In the genomic region with DNA sequence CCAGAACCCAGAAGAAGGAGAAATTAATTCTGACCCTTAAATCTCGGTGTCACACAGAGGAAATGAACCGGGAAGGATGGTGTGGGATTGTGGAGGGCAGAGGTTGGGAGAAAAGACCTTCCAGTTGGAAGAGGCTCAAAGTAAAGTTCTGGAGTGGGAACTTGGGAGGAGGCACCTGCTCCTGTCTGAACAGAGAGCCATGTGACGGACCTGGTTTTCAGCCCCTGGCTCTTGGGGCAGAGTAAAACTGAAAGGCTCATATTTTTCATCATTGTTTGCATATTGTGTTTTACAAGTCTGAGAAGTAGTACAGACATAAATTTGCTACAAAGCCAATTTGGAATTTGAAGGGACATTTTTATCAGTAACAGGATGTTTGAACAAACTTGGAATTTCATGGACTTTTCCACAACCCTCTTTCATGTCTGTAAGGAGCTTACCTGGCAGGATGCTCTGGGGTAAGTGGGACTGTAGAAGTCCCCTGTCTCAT, we compare ENCODE assay signal across 15 cellular contexts. TPM values are rescaled to one million over a fixed set of nuclear protein-coding genes. Genes with fewer than 3 reads are reported as not detected.
A peak's percentile ranks its signal among the peaks of the same experiment; 100 is the strongest.
DNase-seq lines count a peak whose midpoint lies in the region; ATAC-seq and TF ChIP-seq lines count a peak whose summit lies in the region.
"Had no signal": no experiment of that assay in that cellular context is flagged by ENCODE, and none has a peak within 500 bp of the region (broad histone marks: within the 10 kb centered on the region; RNA-seq: fewer than 3 reads in every experiment).

No MANE protein-coding gene starts in this region.

- intact Hi-C loops in IMR-90 (cut with micrococcal nuclease) (no loop called here), body of pancreas (cut with DNase I) (no loop called here), stomach (cut with DNase I; ENCODE audit: low total_unique reads) (no loop called here), mammary epithelial cell (cut with micrococcal nuclease) (no loop called here)

- peak overlapping the region; percentile 54 for H2AFZ ChIP-seq in IMR-90 (replicated peaks; ENCODE audit: low read length, poor library complexity)
- no peak overlapping the region for H2AFZ ChIP-seq in mammary epithelial cell (ENCODE audit: low read depth, low read length)

- no peak for DNase-seq in IMR-90
- peak in 2 of 4 donors; percentile 27 to 69 for DNase-seq in body of pancreas
- no peak for DNase-seq in lung (ENCODE audit: low spot score)
- peak; percentile 36 for DNase-seq in stomach
- DNase-seq in hepatic stellate cell (ENCODE audit: low spot score): no peak
- no peak for DNase-seq in mammary epithelial cell
- DNase-seq: CD8-positive, alpha-beta T cell; DND-41; immature natural killer cell; NCI-H1048; T-cell had no signal

- no peak overlapping the region for H3K18ac ChIP-seq in IMR-90 (ENCODE audit: low read depth, low read length)

- no peak overlapping the region for H4K5ac ChIP-seq in IMR-90 (ENCODE audit: low read depth, low read length)

- H3K9ac ChIP-seq in IMR-90 (ENCODE audit: low read depth, low read length) (no peak overlapping the region), mammary epithelial cell (ENCODE audit: insufficient read depth, low read length) (no peak overlapping the region)

- H2AK5ac ChIP-seq in IMR-90 (ENCODE audit: low read depth, low read length): no peak overlapping the region

- H3K79me2 ChIP-seq in mammary epithelial cell (ENCODE audit: insufficient read depth, low read length): no peaks in the 10 kb centered on the region

- H3K4me1 ChIP-seq in IMR-90 (ENCODE audit: control insufficient read depth, insufficient read depth, low read length) (peaks cover 5% of the 10 kb centered on the region), body of pancreas (peaks cover 34% of the 10 kb centered on the region), lung (ENCODE audit: control insufficient read depth in 2 of 2, insufficient read depth in 2 of 2, low read length in 2 of 2) (peaks cover 0 to 12% of the 10 kb centered on the region in 2 donors), stomach (peaks cover 27 to 59% (median 46%) of the 10 kb centered on the region in 4 donors), mammary epithelial cell (ENCODE audit: insufficient read depth, low read length) (peaks cover under 1% of the 10 kb centered on the region)

- H3K36me3 ChIP-seq in IMR-90 (ENCODE audit: control insufficient read depth, insufficient read depth, low read length): no peaks in the 10 kb centered on the region
- H3K36me3 ChIP-seq in body of pancreas (replicated peaks in 1 of 2; ENCODE audit: insufficient read depth in 1 of 2, low read depth in 2 of 2): no peaks in the 10 kb centered on the region
- no peaks in the 10 kb centered on the region for H3K36me3 ChIP-seq in lung (ENCODE audit: control insufficient read depth in 2 of 2, insufficient read depth in 2 of 2, low read length in 2 of 2)
- H3K36me3 ChIP-seq in stomach: no peaks in the 10 kb centered on the region
- no peaks in the 10 kb centered on the region for H3K36me3 ChIP-seq in mammary epithelial cell (ENCODE audit: insufficient read depth, low read length)

- no peak overlapping the region; the same call in 1 of the 3 replicates for H2BK15ac ChIP-seq in IMR-90 (ENCODE audit: low read depth, low read length)

- no peak for TF ChIP-seq RAD21 in IMR-90 (IDR thresholded peaks at IDR 0.05; ENCODE audit: low read length)

- H3K27me3 ChIP-seq in IMR-90 (ENCODE audit: control insufficient read depth, insufficient read depth, low read length): no peaks in the 10 kb centered on the region
- H3K27me3 ChIP-seq in body of pancreas: no peaks in the 10 kb centered on the region
- no peaks in the 10 kb centered on the region for H3K27me3 ChIP-seq in lung (ENCODE audit: control insufficient read depth, insufficient read depth)
- no peaks in the 10 kb centered on the region for H3K27me3 ChIP-seq in stomach
- no peaks in the 10 kb centered on the region for H3K27me3 ChIP-seq in mammary epithelial cell (ENCODE audit: insufficient read depth, low read length)

- no peak overlapping the region for H4K91ac ChIP-seq in IMR-90 (ENCODE audit: insufficient read depth, low read depth, low read length)

- peaks cover 0 to 5% of the 10 kb centered on the region in 2 experiments; a peak in 1 of 4 replicates for H3K79me1 ChIP-seq in IMR-90 (ENCODE audit: low read depth in 1 of 2, low read length in 2 of 2)

- no peak for TF ChIP-seq EP300 in stomach (IDR thresholded peaks at IDR 0.05)

- ATAC-seq in IMR-90 (ENCODE audit: low read depth) (no peak), body of pancreas (no peak), lung (ENCODE audit: insufficient read depth, low FRiP score) (no peak), GM21737 (IDR thresholded peaks at IDR 0.05; ENCODE audit: unreplicated experiment) (no peak), HG03432 (IDR thresholded peaks at IDR 0.05; ENCODE audit: unreplicated experiment) (no peak)
- ATAC-seq: CD8-positive, alpha-beta T cell; stimulated activated effector memory CD8-positive, alpha-beta T cell treated with anti-CD3 and anti-CD28 coated beads, Interleukin-12 subunit alpha, Interleukin-12 subunit beta, amount 100 ng/mL, for 72 hours; T-cell had no signal

- CTCF ChIA-PET in IMR-90 (lab: Yijun Ruan, JAX): no interaction called here
- CTCF ChIA-PET in mammary epithelial cell (lab: Charles Lee; ENCODE audit: low non-redundant PET): no interaction called here

- H3K14ac ChIP-seq in IMR-90 (replicated peaks; ENCODE audit: low read depth, low read length): no peak overlapping the region

- TF ChIP-seq POLR2A in IMR-90 (IDR thresholded peaks at IDR 0.05; ENCODE audit: low read depth, low read length): no peak
- no peak for TF ChIP-seq POLR2A in body of pancreas (IDR thresholded peaks at IDR 0.05)
- no peak for TF ChIP-seq POLR2A in stomach (IDR thresholded peaks at IDR 0.05)

- no peak overlapping the region for H2BK5ac ChIP-seq in IMR-90 (ENCODE audit: low read depth, low read length, poor library complexity, severe bottlenecking)

- H2BK120ac ChIP-seq in IMR-90 (ENCODE audit: low read depth, low read length): no peak overlapping the region

- H2AK9ac ChIP-seq in IMR-90 (replicated peaks; ENCODE audit: low read depth, low read length, poor library complexity): no peak overlapping the region

- POLR2A ChIA-PET in IMR-90 (lab: Charles Lee; ENCODE audit: unreplicated experiment): no interaction called here

- no peak overlapping the region for H3K56ac ChIP-seq in IMR-90 (ENCODE audit: extremely low read depth, insufficient read depth, low read length)

- H4K20me1 ChIP-seq in IMR-90 (ENCODE audit: insufficient read depth, low read length): no peaks in the 10 kb centered on the region
- no peaks in the 10 kb centered on the region for H4K20me1 ChIP-seq in mammary epithelial cell (ENCODE audit: insufficient read depth, low read length)

- in situ Hi-C loops in IMR-90 (cut with MboI; ENCODE audit: low sequenced_read_pairs) (no loop called here), mammary epithelial cell (cut with MboI; ENCODE audit: low sequenced_read_pairs in 2 of 2) (no loop called here)

- no peak overlapping the region for H3K4me3 ChIP-seq in IMR-90 (ENCODE audit: insufficient read depth, low read depth, low read length)
- no peak overlapping the region for H3K4me3 ChIP-seq in body of pancreas
- no peak overlapping the region for H3K4me3 ChIP-seq in lung
- no peak overlapping the region for H3K4me3 ChIP-seq in stomach
- H3K4me3 ChIP-seq in mammary epithelial cell (replicated peaks in 1 of 3; ENCODE audit: insufficient read depth in 1 of 3, low read depth in 2 of 3, low read length in 3 of 3): no peak overlapping the region

- H3K27ac ChIP-seq in IMR-90 (ENCODE audit: insufficient read depth, low read length): no peak overlapping the region
- H3K27ac ChIP-seq in body of pancreas: peak overlapping the region; percentile 12 to 53 (median 38)
- peak overlapping the region; percentile 32 to 73 for H3K27ac ChIP-seq in lung (ENCODE audit: low read depth in 1 of 2, low read length in 1 of 2)
- peak overlapping the region; percentile 34 to 82 (median 71) for H3K27ac ChIP-seq in stomach
- H3K27ac ChIP-seq in mammary epithelial cell (ENCODE audit: insufficient read depth, low read depth, low read length): no peak overlapping the region
- H3K27ac ChIP-seq: RWPE1 had no signal

- H3K4me2 ChIP-seq in IMR-90 (ENCODE audit: low read depth, low read length) (no peak overlapping the region), mammary epithelial cell (ENCODE audit: insufficient read depth, low read depth, low read length) (no peak overlapping the region)

- no peak for TF ChIP-seq CTCF in IMR-90 (conservative IDR thresholded peaks at IDR 0.05; ENCODE audit: low read depth, low read length)
- TF ChIP-seq CTCF in body of pancreas (IDR thresholded peaks at IDR 0.05): no peak
- no peak for TF ChIP-seq CTCF in lung (IDR thresholded peaks at IDR 0.05; ENCODE audit: control extremely low read depth, extremely low read depth)
- no peak for TF ChIP-seq CTCF in stomach (IDR thresholded peaks at IDR 0.05)
- no peak for TF ChIP-seq CTCF in mammary epithelial cell (conservative IDR thresholded peaks at IDR 0.05 in 1 of 2, IDR thresholded peaks at IDR 0.05 in 1 of 2; ENCODE audit: extremely low read depth in 1 of 2, insufficient read depth in 1 of 2, low read depth in 1 of 2, low read length in 2 of 2)

- dilution Hi-C loops in IMR-90 (cut with HindIII; ENCODE audit: low sequenced_read_pairs, unreplicated experiment): no loop called here
- dilution Hi-C loops in mammary epithelial cell (cut with HindIII; ENCODE audit: low sequenced_read_pairs): loop anchor here (10.0 kb wide), 1 partner anchor 78 kb away; no protein-coding TSS in a partner anchor

- H3K23ac ChIP-seq in IMR-90 (ENCODE audit: low read depth, low read length): no peak overlapping the region

- H4K8ac ChIP-seq in IMR-90 (ENCODE audit: low read depth in 2 of 2, low read length in 2 of 2): no peak overlapping the region

- H3K9me3 ChIP-seq in IMR-90 (ENCODE audit: control insufficient read depth, insufficient read depth, low read length) (no peaks in the 10 kb centered on the region), body of pancreas (no peaks in the 10 kb centered on the region), lung (ENCODE audit: control insufficient read depth in 2 of 2, insufficient read depth in 1 of 2, low read length in 1 of 2) (no peaks in the 10 kb centered on the region), stomach (no peaks in the 10 kb centered on the region), mammary epithelial cell (replicated peaks; ENCODE audit: insufficient read depth, low read length) (no peaks in the 10 kb centered on the region)

- H2BK20ac ChIP-seq in IMR-90 (ENCODE audit: low read depth, low read length): no peak overlapping the region

- no peak overlapping the region for H3K4ac ChIP-seq in IMR-90 (ENCODE audit: low read depth, low read length)

- WGBS in IMR-90 (ENCODE audit: extremely low coverage in 2 of 2, insufficient read length in 1 of 2), 2 experiments: 60% methylated on average over 1 of the region's 3 CpGs; no CpG with 5 or more reads in 1 of the 2 experiments
- WGBS in body of pancreas, 2 donors: 24 to 31% methylated on average over 3 of the region's 3 CpGs
- 43 to 83% methylated on average over 3 of the region's 3 CpGs for whole genome bisulfite sequencing in lung, 2 donors
- WGBS in stomach, 5 donors: 25 to 50% (median 36%) methylated on average over 3 of the region's 3 CpGs
- 94% methylated on average over 3 of the region's 3 CpGs for WGBS in mammary epithelial cell (ENCODE audit: low coverage, missing lambda C conversion rate)

- BruUV-seq in IMR-90 (replicated peaks; lab: Mats Ljungman, UMichigan) (no TSS peak), mammary epithelial cell (replicated peaks; lab: Mats Ljungman, UMichigan) (no TSS peak)

- H3K9me1 ChIP-seq in IMR-90 (ENCODE audit: insufficient read depth, low read length): peaks cover 6% of the 10 kb centered on the region; the same call in 1 of the 2 replicates

RNA-seq across cellular contexts. Expression of a gene that starts 24.4 kb away (rescaled TPM):
- 24.9 and 27.8 TPM in 2 replicates for total RNA-seq in IMR-90 (2012; rRNA removed)
- polyA plus RNA-seq in IMR-90 (2012; rRNA removed): 32.5 and 35.8 TPM in 2 replicates
- 19.2 and 30.0 TPM in 2 replicates for polyA plus RNA-seq in IMR-90 (2012; cell fraction: cytosol; rRNA removed)
- 40.3 and 52.3 TPM in 2 replicates for polyA plus RNA-seq in IMR-90 (2012; cell fraction: nucleus; rRNA removed; ENCODE audit: low replicate concordance)
- 10 to 100 TPM; 22.1 to 36.8 TPM for total RNA-seq in body of pancreas
- total RNA-seq in lung: 100 to 1,000 TPM; 156 to 171 TPM
- polyA plus RNA-seq in lung: 100 to 1,000 TPM in 1 of 2 donors, 10 to 100 TPM in 1; 41.6 to 114 TPM
- 100 to 1,000 TPM in 1 of 5 donors, 10 to 100 TPM in 3, 1 to 10 TPM in 1; 3.2 to 106 (median 60.1) TPM for total RNA-seq in stomach
- 10 to 100 TPM; 17.0 to 39.5 (median 30.2) TPM for polyA plus RNA-seq in stomach
- total RNA-seq in mammary epithelial cell: 10 to 100 TPM; 66.0 to 67.6 TPM
- polyA plus RNA-seq in mammary epithelial cell: 34.8 TPM
- 53.9 TPM for polyA minus RNA-seq in mammary epithelial cell

Comparison
In these comparisons a context has a peak if more than half of its experiments do, and no peak if none do; other contexts are left out.
1. H3K27ac ChIP-seq: peak in body of pancreas (4 of 4), lung (2 of 2) and stomach (5 of 5); none in IMR-90 (single experiment) and mammary epithelial cell (single experiment).